ENCODE assay signal across 20 cellular contexts in genomic region chr3:12987602-12988001, GRCh38.
"Had no signal": no experiment of that assay in that cellular context is flagged by ENCODE, and none has a peak within 500 bp of the region (broad histone marks: within the 10 kb centered on the region; RNA-seq: fewer than 3 reads in every experiment).

No MANE protein-coding gene starts in this region.

- H3K27me3 ChIP-seq: brain microvascular endothelial cell, upper lobe of left lung had no signal

- H3K36me3 ChIP-seq: brain microvascular endothelial cell, neural progenitor cell, prostate gland, thoracic aorta, upper lobe of left lung had no signal

- H3K9me3 Mint-ChIP-seq: activated CD8-positive, alpha-beta T cell treated with anti-CD3 and anti-CD28 coated beads for 36 hours; activated naive CD4-positive, alpha-beta T cell treated with anti-CD3 and anti-CD28 coated beads, Interleukin-2, amount 10 ng/mL, durations not matched to agents 7 days and 5 days; central memory CD8-positive, alpha-beta T cell; neural progenitor cell had no signal

- H3K27me3 Mint-ChIP-seq: activated CD8-positive, alpha-beta T cell treated with anti-CD3 and anti-CD28 coated beads for 36 hours; central memory CD8-positive, alpha-beta T cell had no signal

- H3K9me3 ChIP-seq: prostate gland, thoracic aorta, upper lobe of left lung had no signal

- H3K4me3 Mint-ChIP-seq: activated CD8-positive, alpha-beta T cell treated with anti-CD3 and anti-CD28 coated beads for 36 hours; activated naive CD4-positive, alpha-beta T cell treated with anti-CD3 and anti-CD28 coated beads, Interleukin-2, amount 10 ng/mL, durations not matched to agents 7 days and 5 days; central memory CD8-positive, alpha-beta T cell; neural progenitor cell; WTC11 had no signal

- H3K36me3 Mint-ChIP-seq: neural progenitor cell had no signal

- H3K27ac ChIP-seq: brain microvascular endothelial cell, coronary artery, neural progenitor cell, prostate gland, thoracic aorta, upper lobe of left lung had no signal

- ATAC-seq: activated CD8-positive, alpha-beta T cell treated with anti-CD3 and anti-CD28 coated beads for 36 hours; left lobe of liver; right cardiac atrium; WTC11 had no signal

- FAIRE-seq: endometrium, keratinocyte had no signal

- DNase-seq: activated CD4-positive, alpha-beta T cell treated with anti-CD3 and anti-CD28 coated beads for 48 hours; activated CD8-positive, alpha-beta T cell treated with anti-CD3 and anti-CD28 coated beads for 36 hours; activated naive CD4-positive, alpha-beta T cell treated with anti-CD3 and anti-CD28 coated beads, Interleukin-2, amount 10 ng/mL, durations not matched to agents 7 days and 5 days; activated T-cell treated with anti-CD3 and anti-CD28 coated beads, Interleukin-2, amount 50 U/mL, for 1 hour; brain microvascular endothelial cell; erythroblast; foreskin melanocyte; midbrain; stimulated activated CD4-positive, alpha-beta T cell treated with anti-CD3 and anti-CD28 coated beads, Interleukin-2, amount 100 ng/mL, for 48 hours had no signal

- H3K4me3 ChIP-seq: coronary artery, neural progenitor cell, prostate gland, thoracic aorta, upper lobe of left lung had no signal

- H3K27ac Mint-ChIP-seq: activated CD8-positive, alpha-beta T cell treated with anti-CD3 and anti-CD28 coated beads for 36 hours; activated naive CD4-positive, alpha-beta T cell treated with anti-CD3 and anti-CD28 coated beads, Interleukin-2, amount 10 ng/mL, durations not matched to agents 7 days and 5 days; neural progenitor cell; WTC11 had no signal
